9 cellular contexts compared by ENCODE assay signal in genomic region chr4:86451560-86452322, GRCh38.
DNase-seq lines count a peak whose midpoint lies in the region; ATAC-seq, FAIRE-seq and TF ChIP-seq lines count a peak whose summit lies in the region.
"Had no signal": no experiment of that assay in that cellular context is flagged by ENCODE, and none has a peak within 500 bp of the region (broad histone marks: within the 10 kb centered on the region; RNA-seq: fewer than 3 reads in every experiment).

No MANE protein-coding gene starts in this region.

- no peak overlapping the region for H3K4me3 Mint-ChIP-seq in CD4-positive, alpha-beta memory T cell
- H3K4me3 Mint-ChIP-seq: activated T-cell treated with anti-CD3 and anti-CD28 coated beads, Interleukin-2, amount 50 U/mL, for 4 hours had no signal

- H3K27me3 Mint-ChIP-seq in CD4-positive, alpha-beta memory T cell, result peaks cover 10 to 16% of the 10 kb centered on the region in 2 donors

- TF ChIP-seq EP300 in gastroesophageal sphincter (IDR thresholded peaks at IDR 0.05), result no peak

- POLR2A ChIA-PET in CD4-positive, alpha-beta memory T cell (lab: Charles Lee; ENCODE audit: partially characterized antibody), result no interaction called here

- peak; percentile 30 for FAIRE-seq in H54 (lab: Jason Lieb, UNC)

- no peaks in the 10 kb centered on the region for H3K9me3 ChIP-seq in gastroesophageal sphincter
- no peaks in the 10 kb centered on the region for H3K9me3 ChIP-seq in CD4-positive, alpha-beta memory T cell (ENCODE audit: control insufficient read depth in 1 of 2, low read length in 2 of 2)

- intact Hi-C loops in CD4-positive, alpha-beta memory T cell (cut with micrococcal nuclease), result no loop called here

- peaks cover 0 to 23% (median 0%) of the 10 kb centered on the region in 3 donors for H3K4me1 ChIP-seq in gastroesophageal sphincter
- H3K4me1 ChIP-seq in CD4-positive, alpha-beta memory T cell (ENCODE audit: insufficient read depth, low read length), result no peaks in the 10 kb centered on the region

- ATAC-seq in gastroesophageal sphincter, result peak; percentile 37
- ATAC-seq: activated T-cell treated with anti-CD3 and anti-CD28 coated beads, Interleukin-2, amount 50 U/mL, for 4 hours had no signal

- no peaks in the 10 kb centered on the region for H3K36me3 ChIP-seq in gastroesophageal sphincter
- no peaks in the 10 kb centered on the region for H3K36me3 ChIP-seq in CD4-positive, alpha-beta memory T cell (ENCODE audit: insufficient read depth, low read length)

- CTCF ChIA-PET in CD4-positive, alpha-beta memory T cell (lab: Charles Lee; ENCODE audit: partially characterized antibody), result no interaction called here

- 16 to 22% methylated on average over 7 of the region's 7 CpGs for WGBS in gastroesophageal sphincter (ENCODE audit: low coverage in 1 of 2), 2 donors

- no peak overlapping the region for H3K27ac Mint-ChIP-seq in CD4-positive, alpha-beta memory T cell

- H3K4me1 Mint-ChIP-seq in CD4-positive, alpha-beta memory T cell, result no peaks in the 10 kb centered on the region

- H3K36me3 Mint-ChIP-seq in CD4-positive, alpha-beta memory T cell, result no peaks in the 10 kb centered on the region

- DNase-seq in H54 (ENCODE audit: insufficient read length, low spot score) (no peak), SK-N-DZ (ENCODE audit: low spot score) (peak; percentile 83), renal cortical epithelial cell (ENCODE audit: low read depth) (peak; percentile 74), AML-193 (lab: John Stamatoyannopoulos, UW) (no peak), cerebellar nuclear complex (lab: John Stamatoyannopoulos, UW) (no peak)
- no peak for DNase-seq in CD4-positive, alpha-beta memory T cell
- DNase-seq in stimulated activated naive CD4-positive, alpha-beta T cell treated with Interleukin-2 at 50 U/mL for 16 hours (lab: John Stamatoyannopoulos, UW), result no peak
- DNase-seq: activated T-cell treated with anti-CD3 and anti-CD28 coated beads, Interleukin-2, amount 50 U/mL, for 4 hours had no signal

- H3K27ac ChIP-seq in gastroesophageal sphincter, result peak overlapping the region in 3 of 4 donors; percentile 75 to 80 (median 78)
- no peak overlapping the region for H3K27ac ChIP-seq in CD4-positive, alpha-beta memory T cell (ENCODE audit: low read depth, low read length)

- H3K27me3 ChIP-seq in gastroesophageal sphincter, result no peaks in the 10 kb centered on the region
- peaks cover 4% of the 10 kb centered on the region for H3K27me3 ChIP-seq in CD4-positive, alpha-beta memory T cell (ENCODE audit: insufficient read depth, low read length)

- TF ChIP-seq CTCF in gastroesophageal sphincter (IDR thresholded peaks at IDR 0.05), result no peak

- H3K9me3 Mint-ChIP-seq in CD4-positive, alpha-beta memory T cell, result peaks cover 0 to 4% (median 0%) of the 10 kb centered on the region in 8 donors
- H3K9me3 Mint-ChIP-seq: activated T-cell treated with anti-CD3 and anti-CD28 coated beads, Interleukin-2, amount 50 U/mL, for 4 hours had no signal

- TF ChIP-seq POLR2A in H54 (IDR thresholded peaks at IDR 0.05; ENCODE audit: low read depth, low read length) (no peak), gastroesophageal sphincter (IDR thresholded peaks at IDR 0.05) (no peak)

- peak overlapping the region; percentile 47 to 54 for H3K4me3 ChIP-seq in gastroesophageal sphincter
- H3K4me3 ChIP-seq in CD4-positive, alpha-beta memory T cell (ENCODE audit: low read length in 2 of 2), result no peak overlapping the region

Comparison
In these comparisons a context has a peak if more than half of its experiments do, and no peak if none do; other contexts are left out.
1. DNase-seq: peak in SK-N-DZ (single experiment) and renal cortical epithelial cell (single experiment); none in H54 (single experiment), CD4-positive, alpha-beta memory T cell (0 of 5), AML-193 (0 of 2), stimulated activated naive CD4-positive, alpha-beta T cell treated with Interleukin-2 at 50 U/mL for 16 hours (single experiment) and cerebellar nuclear complex (0 of 2).
2. H3K4me3 ChIP-seq: peak in gastroesophageal sphincter (2 of 2); none in CD4-positive, alpha-beta memory T cell (0 of 2).